In the genomic region with DNA sequence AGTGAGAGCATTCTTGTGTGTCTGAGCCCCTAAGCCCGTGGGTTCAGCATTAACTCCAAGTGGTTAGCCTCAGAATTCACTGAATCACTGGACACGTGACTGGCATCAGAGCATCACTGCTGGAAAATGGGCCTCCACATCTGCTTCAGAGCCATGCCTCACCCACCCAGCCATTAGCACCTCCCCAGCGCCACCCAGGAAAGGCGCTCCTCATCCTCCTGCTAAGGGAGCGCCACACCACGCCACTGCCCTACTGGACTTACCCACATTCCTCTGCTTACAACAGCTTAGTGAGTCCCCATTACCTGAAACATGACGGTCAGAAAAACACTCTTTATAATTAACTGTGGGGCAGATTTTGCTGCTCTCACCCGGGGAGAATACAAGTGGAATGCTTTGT, we compare ENCODE assay signal across 25 cellular contexts.
"Had no signal": no experiment of that assay in that cellular context is flagged by ENCODE, and none has a peak within 500 bp of the region (broad histone marks: within the 10 kb centered on the region; RNA-seq: fewer than 3 reads in every experiment).

No MANE protein-coding gene starts in this region.

- ATAC-seq: effector memory CD8-positive, alpha-beta T cell; esophagus mucosa; foreskin keratinocyte; gastrocnemius medialis; gastroesophageal sphincter; heart left ventricle; heart right ventricle had no signal

- H3K27ac ChIP-seq: colonic mucosa, coronary artery, dorsolateral prefrontal cortex, epithelial cell of prostate, esophagus muscularis mucosa, esophagus squamous epithelium, foreskin keratinocyte, gastrocnemius medialis, gastroesophageal sphincter, heart left ventricle, heart right ventricle had no signal

- H3K36me3 ChIP-seq: colonic mucosa, esophagus muscularis mucosa, esophagus squamous epithelium, gastrocnemius medialis, gastroesophageal sphincter, heart left ventricle, heart right ventricle had no signal

- DNase-seq: colonic mucosa; cortex of kidney; dermis blood vessel endothelial cell; dorsolateral prefrontal cortex; effector CD4-positive, alpha-beta T cell; effector CD8-positive, alpha-beta T cell; effector memory CD4-positive, alpha-beta T cell; effector memory CD8-positive, alpha-beta T cell; endodermal cell; erythroblast; esophagus squamous epithelium; foreskin fibroblast; foreskin keratinocyte; foreskin melanocyte; gastrocnemius medialis; glutamatergic neuron; head of caudate nucleus; heart left ventricle; heart right ventricle had no signal

- H3K27me3 Mint-ChIP-seq: dendritic cell treated with granulocyte-macrophage colony-stimulating factor and Interleukin-4, amounts not matched to agents 40 ng/mL and 50 ng/mL, for 4 days; effector memory CD8-positive, alpha-beta T cell had no signal

- H3K9me3 Mint-ChIP-seq: dendritic cell treated with granulocyte-macrophage colony-stimulating factor and Interleukin-4, amounts not matched to agents 40 ng/mL and 50 ng/mL, for 4 days had no signal

- H3K4me3 Mint-ChIP-seq: dendritic cell treated with granulocyte-macrophage colony-stimulating factor and Interleukin-4, amounts not matched to agents 40 ng/mL and 50 ng/mL, for 4 days; effector memory CD8-positive, alpha-beta T cell; endodermal cell had no signal

- H3K27ac Mint-ChIP-seq: dendritic cell treated with granulocyte-macrophage colony-stimulating factor and Interleukin-4, amounts not matched to agents 40 ng/mL and 50 ng/mL, for 4 days; effector memory CD8-positive, alpha-beta T cell; endodermal cell had no signal

- H3K4me1 ChIP-seq: colonic mucosa had no signal

- H3K9me3 ChIP-seq: colonic mucosa, esophagus muscularis mucosa, esophagus squamous epithelium, gastrocnemius medialis, gastroesophageal sphincter, heart left ventricle, heart right ventricle had no signal

- H3K4me3 ChIP-seq: colonic mucosa, coronary artery, dorsolateral prefrontal cortex, esophagus muscularis mucosa, esophagus squamous epithelium, gastrocnemius medialis, gastroesophageal sphincter, heart left ventricle, heart right ventricle had no signal

- H3K27me3 ChIP-seq: colonic mucosa, dorsolateral prefrontal cortex, esophagus muscularis mucosa, esophagus squamous epithelium, foreskin keratinocyte, gastrocnemius medialis, gastroesophageal sphincter, heart left ventricle, heart right ventricle had no signal
